Comparison of ENCODE assay signal across 3 cellular contexts in the genomic region with DNA sequence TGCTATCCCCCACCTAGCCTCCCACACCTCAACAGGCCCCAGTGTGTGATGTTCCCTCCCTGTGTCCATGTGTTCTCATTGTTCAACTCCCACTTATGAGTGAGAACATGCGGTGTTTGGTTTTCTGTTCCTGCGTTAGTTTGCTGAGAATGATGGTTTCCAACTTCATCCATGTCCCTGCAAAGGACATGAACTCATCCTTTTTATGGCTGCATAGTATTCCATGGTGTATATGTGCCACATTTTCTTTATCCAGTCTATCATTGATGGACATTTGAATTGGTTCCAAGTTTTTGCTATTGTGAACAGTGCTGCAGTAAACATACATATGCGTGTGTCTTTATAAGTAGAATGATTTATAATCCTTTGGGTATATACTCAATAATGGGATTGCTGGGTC.
DNase-seq lines count a peak whose midpoint lies in the region; ATAC-seq, FAIRE-seq and TF ChIP-seq lines count a peak whose summit lies in the region.
"Not testable (repeated sequence)": the region's sequence is repeated elsewhere in the genome, so short reads cannot be mapped to it uniquely, and the experiment has no call there.

No MANE protein-coding gene starts in this region.

- not testable (repeated sequence) for H3K27me3 Mint-ChIP-seq in activated naive CD8-positive, alpha-beta T cell

- H3K9me1 ChIP-seq in K562 (ENCODE audit: control insufficient read depth, insufficient read depth, low read length): not testable (repeated sequence)

- TF ChIP-seq EP300 in K562 (IDR thresholded peaks at IDR 0.05; ENCODE audit: low read length): not testable (repeated sequence)

- CTCF ChIA-PET in HEK293 (lab: Yijun Ruan, JAX); K562 (lab: Yijun Ruan, JAX; ENCODE audit: low intra/inter-chr PET ratio): not testable (repeated sequence)

- not testable (repeated sequence) for H3K4me1 ChIP-seq in HEK293 (ENCODE audit: control insufficient read depth, insufficient read depth, low read length); K562 (replicated peaks in 1 of 2; ENCODE audit: control insufficient read depth in 2 of 2, insufficient read depth in 2 of 2, low read length in 2 of 2)

- H3K9ac ChIP-seq in K562 (ENCODE audit: insufficient read depth in 1 of 2, low read depth in 2 of 2, low read length in 2 of 2): not testable (repeated sequence)

- TF ChIP-seq CTCF in HEK293 (tag by site-specific recombination; IDR thresholded peaks at IDR 0.05); K562 (IDR thresholded peaks at IDR 0.05 in 2 of 3, conservative IDR thresholded peaks at IDR 0.05 in 1 of 3; ENCODE audit: insufficient read depth in 2 of 3, low read depth in 1 of 3, low read length in 3 of 3): not testable (repeated sequence)

- not testable (repeated sequence) for H4K20me1 ChIP-seq in K562 (replicated peaks; ENCODE audit: control insufficient read depth, insufficient read depth, low read length)

- not testable (repeated sequence) for H3K27me3 ChIP-seq in K562 (ENCODE audit: control insufficient read depth in 2 of 2, insufficient read depth in 2 of 2, low read length in 2 of 2)

- POLR2A ChIA-PET in HEK293 (lab: Yijun Ruan, JAX); K562 (lab: Yijun Ruan, JAX): not testable (repeated sequence)

- 26% methylated on average over 2 of the region's 3 CpGs for WGBS in K562 (ENCODE audit: insufficient coverage, low coverage, missing lambda C conversion rate)

- TF ChIP-seq RAD21 in K562 (CRISPR knock-in tag; conservative IDR thresholded peaks at IDR 0.05 in 1 of 2, IDR thresholded peaks at IDR 0.05 in 1 of 2): not testable (repeated sequence)

- not testable (repeated sequence) for H2AFZ ChIP-seq in K562 (ENCODE audit: low read depth, low read length)

- H3K4me2 ChIP-seq in K562 (ENCODE audit: insufficient read depth, low read length): not testable (repeated sequence)

- H3K4me1 Mint-ChIP-seq in activated naive CD8-positive, alpha-beta T cell (ENCODE audit: low read depth): peaks cover 34% of the 10 kb centered on the region

- not testable (repeated sequence) for H3K9me3 Mint-ChIP-seq in activated naive CD8-positive, alpha-beta T cell (ENCODE audit: low read depth)

- ATAC-seq in K562: not testable (repeated sequence)

- DNase-seq in K562 (ENCODE audit: extremely low read depth in 1 of 4, low spot score in 3 of 4): not testable (repeated sequence)

- H3K4me3 ChIP-seq in HEK293 (ENCODE audit: low read depth, low read length); K562: not testable (repeated sequence)

- H3K9me3 ChIP-seq in HEK293 (ENCODE audit: control insufficient read depth, insufficient read depth, low read depth, low read length); K562 (replicated peaks; ENCODE audit: control insufficient read depth, insufficient read depth, low read depth, low read length): not testable (repeated sequence)

- not testable (repeated sequence) for H3K79me2 ChIP-seq in K562 (ENCODE audit: control insufficient read depth, insufficient read depth, low read length)

- in situ Hi-C loops in K562 (cut with MboI): not testable (repeated sequence)

- intact Hi-C loops in K562 (cut with micrococcal nuclease): not testable (repeated sequence)

- TF ChIP-seq POLR2A in K562 (conservative IDR thresholded peaks at IDR 0.05): not testable (repeated sequence)

- H3K4me3 Mint-ChIP-seq in activated naive CD8-positive, alpha-beta T cell: peak overlapping the region; percentile 13

- H3K36me3 Mint-ChIP-seq in activated naive CD8-positive, alpha-beta T cell: peaks cover 20% of the 10 kb centered on the region

- not testable (repeated sequence) for H3K27ac ChIP-seq in HEK293 (ENCODE audit: extremely low read depth, low read depth, low read length); K562 (ENCODE audit: extremely low read depth, low read depth, low read length)

- FAIRE-seq in K562 (lab: Jason Lieb, UNC): not testable (repeated sequence)

- BruUV-seq in K562 (replicated peaks; lab: Mats Ljungman, UMichigan): not testable (repeated sequence)

- not testable (repeated sequence) for H3K36me3 ChIP-seq in HEK293 (ENCODE audit: control insufficient read depth in 2 of 2, insufficient read depth in 1 of 2, low read length in 2 of 2); K562 (ENCODE audit: control insufficient read depth, insufficient read depth, low read length)

- peak overlapping the region; percentile 41 for H3K27ac Mint-ChIP-seq in activated naive CD8-positive, alpha-beta T cell

TF ChIP-seq in HEK293, 187 proteins besides CTCF, POLR2A, EP300 and RAD21:
- 0 out of 2 replicates have a peak, but pooled peaks have one; percentile 23 for TF ChIP-seq ZNF202 (tag by site-specific recombination; IDR thresholded peaks at IDR 0.05; ENCODE audit: borderline replicate concordance)
- TF ChIP-seq ZNF146 (tag by site-specific recombination; IDR thresholded peaks at IDR 0.05): peak; percentile 91

TF ChIP-seq in K562, 482 proteins besides CTCF, POLR2A, EP300 and RAD21:
- TF ChIP-seq ZNF146 (CRISPR knock-in tag; IDR thresholded peaks at IDR 0.05; ENCODE audit: unreplicated experiment): peak; percentile 19
TF ChIP-seq in K562: peak in this region for 1; not testable (repeated sequence) for 481.
